ENCODE assay signal across 1 cellular context in genomic region chr1:228378453-228379164, GRCh38.
TF ChIP-seq lines count a peak whose summit lies in the region.

No MANE protein-coding gene starts in this region.

TF ChIP-seq in GM12878, 131 proteins besides CTCF, POLR2A, EP300 and RAD21 (continued from another document):
- TF ChIP-seq SUPT20H (IDR thresholded peaks at IDR 0.05; ENCODE audit: borderline replicate concordance, control insufficient read depth, low read depth, low read length) = no peak
- no peak for TF ChIP-seq ETV6 (conservative IDR thresholded peaks at IDR 0.05 in 1 of 2, IDR thresholded peaks at IDR 0.05 in 1 of 2; ENCODE audit: borderline replicate concordance in 1 of 2, low read depth in 1 of 2)
- no peak for TF ChIP-seq HSF1 (IDR thresholded peaks at IDR 0.05; ENCODE audit: low read depth, low read length)
- no peak for TF ChIP-seq ELK1 (IDR thresholded peaks at IDR 0.05; ENCODE audit: low read depth, low read length)
- no peak for TF ChIP-seq LARP7 (IDR thresholded peaks at IDR 0.05)
- TF ChIP-seq, protein P1, sequence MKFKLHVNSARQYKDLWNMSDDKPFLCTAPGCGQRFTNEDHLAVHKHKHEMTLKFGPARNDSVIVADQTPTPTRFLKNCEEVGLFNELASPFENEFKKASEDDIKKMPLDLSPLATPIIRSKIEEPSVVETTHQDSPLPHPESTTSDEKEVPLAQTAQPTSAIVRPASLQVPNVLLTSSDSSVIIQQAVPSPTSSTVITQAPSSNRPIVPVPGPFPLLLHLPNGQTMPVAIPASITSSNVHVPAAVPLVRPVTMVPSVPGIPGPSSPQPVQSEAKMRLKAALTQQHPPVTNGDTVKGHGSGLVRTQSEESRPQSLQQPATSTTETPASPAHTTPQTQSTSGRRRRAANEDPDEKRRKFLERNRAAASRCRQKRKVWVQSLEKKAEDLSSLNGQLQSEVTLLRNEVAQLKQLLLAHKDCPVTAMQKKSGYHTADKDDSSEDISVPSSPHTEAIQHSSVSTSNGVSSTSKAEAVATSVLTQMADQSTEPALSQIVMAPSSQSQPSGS (IDR thresholded peaks at IDR 0.05; ENCODE audit: low read length) = no peak
- TF ChIP-seq, protein P2, sequence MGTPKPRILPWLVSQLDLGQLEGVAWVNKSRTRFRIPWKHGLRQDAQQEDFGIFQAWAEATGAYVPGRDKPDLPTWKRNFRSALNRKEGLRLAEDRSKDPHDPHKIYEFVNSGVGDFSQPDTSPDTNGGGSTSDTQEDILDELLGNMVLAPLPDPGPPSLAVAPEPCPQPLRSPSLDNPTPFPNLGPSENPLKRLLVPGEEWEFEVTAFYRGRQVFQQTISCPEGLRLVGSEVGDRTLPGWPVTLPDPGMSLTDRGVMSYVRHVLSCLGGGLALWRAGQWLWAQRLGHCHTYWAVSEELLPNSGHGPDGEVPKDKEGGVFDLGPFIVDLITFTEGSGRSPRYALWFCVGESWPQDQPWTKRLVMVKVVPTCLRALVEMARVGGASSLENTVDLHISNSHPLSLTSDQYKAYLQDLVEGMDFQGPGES (IDR thresholded peaks at IDR 0.05) = no peak
- no peak for TF ChIP-seq RELA (IDR thresholded peaks at IDR 0.05; ENCODE audit: borderline replicate concordance, partially characterized antibody)
- no peak for TF ChIP-seq SMAD1 (IDR thresholded peaks at IDR 0.05; ENCODE audit: low read depth, partially characterized antibody)
